In genomic region chr1:24901791-24902470, GRCh38 we compare ENCODE assay signal across 14 cellular contexts. TPM values are rescaled to one million over a fixed set of nuclear protein-coding genes. Genes with fewer than 3 reads are reported as not detected.
DNase-seq lines count a peak whose midpoint lies in the region; ATAC-seq and TF ChIP-seq lines count a peak whose summit lies in the region.
"Had no signal": no experiment of that assay in that cellular context is flagged by ENCODE, and none has a peak within 500 bp of the region (broad histone marks: within the 10 kb centered on the region; RNA-seq: fewer than 3 reads in every experiment).

No MANE protein-coding gene starts in this region.

- H2AFZ ChIP-seq in neural progenitor cell (replicated peaks): no peak overlapping the region
- H2AFZ ChIP-seq: parathyroid adenoma had no signal

- no peaks in the 10 kb centered on the region for H3F3A ChIP-seq in neural progenitor cell (ENCODE audit: low read depth)

- peak in 3 of 7 experiments; percentile 5 to 45 (median 9) for DNase-seq in CD8-positive, alpha-beta T cell
- DNase-seq in GM13977 (ENCODE audit: low spot score) (peak; percentile 36), neural progenitor cell (ENCODE audit: low spot score) (no peak), mesothelial cell of epicardium (ENCODE audit: low spot score in 2 of 2, unreplicated experiment in 2 of 2) (no peak)
- DNase-seq: Kasumi-1, NCI-H1930, SJCRH30 had no signal

- in situ Hi-C loops in GM13977 (cut with MboI; ENCODE audit: low pct_unique_long_range_greater_than_20kb, low sequenced_read_pairs, unreplicated experiment): no loop called here

- H3K27me3 Mint-ChIP-seq in CD8-positive, alpha-beta T cell (ENCODE audit: low read depth): no peaks in the 10 kb centered on the region
- no peaks in the 10 kb centered on the region for H3K27me3 Mint-ChIP-seq in activated naive CD4-positive, alpha-beta T cell treated with anti-CD3 and anti-CD28 coated beads, Interleukin-2, amount 50 U/mL, for 24 hours
- H3K27me3 Mint-ChIP-seq in neural progenitor cell (ENCODE audit: insufficient read depth, low read depth): peaks cover 6% of the 10 kb centered on the region
- peaks cover 13% of the 10 kb centered on the region for H3K27me3 Mint-ChIP-seq in mesothelial cell of epicardium (ENCODE audit: low read depth)
- H3K27me3 Mint-ChIP-seq: CD4-positive, alpha-beta T cell had no signal

- intact Hi-C loops in CD8-positive, alpha-beta T cell (cut with DNase I, micrococcal nuclease): no loop called here

- ATAC-seq in CD8-positive, alpha-beta T cell: no peak
- ATAC-seq in GM19328 (IDR thresholded peaks at IDR 0.05; ENCODE audit: unreplicated experiment) (no peak), GM18520 (IDR thresholded peaks at IDR 0.05; ENCODE audit: unreplicated experiment) (no peak)

- TF ChIP-seq CTCF in CD8-positive, alpha-beta T cell (IDR thresholded peaks at IDR 0.05): no peak
- TF ChIP-seq CTCF in GM13977 (IDR thresholded peaks at IDR 0.05; ENCODE audit: extremely low read depth, insufficient read depth, missing control alignments): no peak
- no peak for TF ChIP-seq CTCF in neural progenitor cell (IDR thresholded peaks at IDR 0.05)
- TF ChIP-seq CTCF in mesothelial cell of epicardium (IDR thresholded peaks at IDR 0.05; ENCODE audit: unreplicated experiment): no peak

- H3K4me3 Mint-ChIP-seq in CD8-positive, alpha-beta T cell: no peak overlapping the region
- no peak overlapping the region for H3K4me3 Mint-ChIP-seq in activated naive CD4-positive, alpha-beta T cell treated with anti-CD3 and anti-CD28 coated beads, Interleukin-2, amount 50 U/mL, for 24 hours
- H3K4me3 Mint-ChIP-seq in neural progenitor cell: no peak overlapping the region
- no peak overlapping the region for H3K4me3 Mint-ChIP-seq in mesothelial cell of epicardium
- H3K4me3 Mint-ChIP-seq: CD4-positive, alpha-beta T cell had no signal

- peaks cover 66% of the 10 kb centered on the region for H3K36me3 Mint-ChIP-seq in CD8-positive, alpha-beta T cell
- H3K36me3 Mint-ChIP-seq in activated naive CD4-positive, alpha-beta T cell treated with anti-CD3 and anti-CD28 coated beads, Interleukin-2, amount 50 U/mL, for 24 hours: no peaks in the 10 kb centered on the region
- H3K36me3 Mint-ChIP-seq in neural progenitor cell (no peaks in the 10 kb centered on the region), mesothelial cell of epicardium (no peaks in the 10 kb centered on the region)

- no peaks in the 10 kb centered on the region for H3K9me3 Mint-ChIP-seq in CD8-positive, alpha-beta T cell
- no peaks in the 10 kb centered on the region for H3K9me3 Mint-ChIP-seq in activated naive CD4-positive, alpha-beta T cell treated with anti-CD3 and anti-CD28 coated beads, Interleukin-2, amount 50 U/mL, for 24 hours
- H3K9me3 Mint-ChIP-seq in neural progenitor cell (no peaks in the 10 kb centered on the region), mesothelial cell of epicardium (no peaks in the 10 kb centered on the region)
- H3K9me3 Mint-ChIP-seq: CD4-positive, alpha-beta T cell had no signal

- H3K27ac ChIP-seq in CD8-positive, alpha-beta T cell (ENCODE audit: low read depth, low read length): no peak overlapping the region
- no peak overlapping the region for H3K27ac ChIP-seq in neural progenitor cell
- H3K27ac ChIP-seq: parathyroid adenoma, SJCRH30 had no signal

- H3K79me2 ChIP-seq in neural progenitor cell (ENCODE audit: low read depth): no peaks in the 10 kb centered on the region
- H3K79me2 ChIP-seq: parathyroid adenoma had no signal

- H4K20me1 ChIP-seq in neural progenitor cell (ENCODE audit: low read depth): no peaks in the 10 kb centered on the region

- H3K4me1 ChIP-seq in CD8-positive, alpha-beta T cell (ENCODE audit: insufficient read depth, low read length): peaks cover 35% of the 10 kb centered on the region
- no peaks in the 10 kb centered on the region for H3K4me1 ChIP-seq in neural progenitor cell
- H3K4me1 ChIP-seq: parathyroid adenoma, SJCRH30 had no signal

- peak overlapping the region; percentile 57 for H3K27ac Mint-ChIP-seq in CD8-positive, alpha-beta T cell
- H3K27ac Mint-ChIP-seq in activated naive CD4-positive, alpha-beta T cell treated with anti-CD3 and anti-CD28 coated beads, Interleukin-2, amount 50 U/mL, for 24 hours: peak overlapping the region; percentile 30
- H3K27ac Mint-ChIP-seq in neural progenitor cell (peak overlapping the region; percentile 90), mesothelial cell of epicardium (no peak overlapping the region)

- no peak overlapping the region for H3K4me2 ChIP-seq in neural progenitor cell

- CTCF ChIA-PET in CD8-positive, alpha-beta T cell (lab: Charles Lee): interaction anchor here (1.6 kb wide), 1 partner anchor 11 kb away, joined by 6 read pairs; no protein-coding TSS in a partner anchor

- H3K36me3 ChIP-seq in CD8-positive, alpha-beta T cell (ENCODE audit: insufficient read depth, low read length): peaks cover 56% of the 10 kb centered on the region
- H3K36me3 ChIP-seq in neural progenitor cell: no peaks in the 10 kb centered on the region
- H3K36me3 ChIP-seq: SJCRH30 had no signal

- no peaks in the 10 kb centered on the region for H3K27me3 ChIP-seq in CD8-positive, alpha-beta T cell (ENCODE audit: insufficient read depth, low read length)
- no peaks in the 10 kb centered on the region for H3K27me3 ChIP-seq in neural progenitor cell

- H3K9me3 ChIP-seq in CD8-positive, alpha-beta T cell (ENCODE audit: low read length): no peaks in the 10 kb centered on the region
- no peaks in the 10 kb centered on the region for H3K9me3 ChIP-seq in neural progenitor cell (ENCODE audit: low read depth)
- H3K9me3 ChIP-seq: SJCRH30 had no signal

- peaks cover 41% of the 10 kb centered on the region for H3K4me1 Mint-ChIP-seq in CD8-positive, alpha-beta T cell (ENCODE audit: low read depth)
- peaks cover 27% of the 10 kb centered on the region for H3K4me1 Mint-ChIP-seq in activated naive CD4-positive, alpha-beta T cell treated with anti-CD3 and anti-CD28 coated beads, Interleukin-2, amount 50 U/mL, for 24 hours
- H3K4me1 Mint-ChIP-seq in neural progenitor cell: peaks cover 3% of the 10 kb centered on the region
- peaks cover 6% of the 10 kb centered on the region for H3K4me1 Mint-ChIP-seq in mesothelial cell of epicardium

- H3K4me3 ChIP-seq in CD8-positive, alpha-beta T cell (ENCODE audit: low read depth, low read length): no peak overlapping the region
- no peak overlapping the region for H3K4me3 ChIP-seq in neural progenitor cell
- H3K4me3 ChIP-seq: SJCRH30 had no signal

- no peak overlapping the region for H3K9ac ChIP-seq in neural progenitor cell
- H3K9ac ChIP-seq: parathyroid adenoma had no signal

- POLR2A ChIA-PET in CD8-positive, alpha-beta T cell (lab: Charles Lee): interaction anchor here (1.7 kb wide), 1 partner anchor 26 kb away, joined by 6 read pairs; no protein-coding TSS in a partner anchor

RNA-seq across cellular contexts. Expression of gene RUNX3, which starts 28.1 kb away (rescaled TPM):
- 100 to 1,000 TPM; 423 to 424 TPM for total RNA-seq in CD8-positive, alpha-beta T cell
- total RNA-seq in neural progenitor cell (ENCODE audit: low replicate concordance) (0.09 TPM in 1 of 2 replicates, not detected in the other), mesothelial cell of epicardium (0.07 to 0.13 TPM (median 0.07 TPM) in 3 replicates)
- total RNA-seq: cerebellum, lung microvascular endothelial cell had no signal

Comparison
In these comparisons a context has a peak if more than half of its experiments do, and no peak if none do; other contexts are left out.
1. RNA of gene RUNX3, which starts 28.1 kb away (total RNA-seq): 423 to 424 TPM in CD8-positive, alpha-beta T cell; 0.07 to 0.13 TPM in mesothelial cell of epicardium and 0.09 TPM in neural progenitor cell; every median in the first group is over 100 times any median in the second.